Comparison of ENCODE assay signal across 1 cellular context in genomic region chr4:183256756-183257385, GRCh38.
TF ChIP-seq lines count a peak whose summit lies in the region.

No MANE protein-coding gene starts in this region.

TF ChIP-seq in K562, 482 proteins besides CTCF, POLR2A, EP300 and RAD21 (continued from another document and continues in another):
- TF ChIP-seq CHD7 (IDR thresholded peaks at IDR 0.05; ENCODE audit: low read depth, low read length) (no peak), HNRNPH1 (optimal IDR thresholded peaks at IDR 0.05; ENCODE audit: low read depth, low read length) (no peak), KLF6 (CRISPR knock-in tag; IDR thresholded peaks at IDR 0.05; ENCODE audit: borderline replicate concordance) (no peak), MAZ (CRISPR knock-in tag; conservative IDR thresholded peaks at IDR 0.05 in 1 of 2, IDR thresholded peaks at IDR 0.05 in 1 of 2) (peak in 1 of 2 experiments; percentile 45; a peak in 1 of 4 replicates), BACH1 (tag; IDR thresholded peaks at IDR 0.05) (no peak), MEIS2 (IDR thresholded peaks at IDR 0.05; ENCODE audit: partially characterized antibody) (no peak), SRSF9 (IDR thresholded peaks at IDR 0.05; ENCODE audit: borderline replicate concordance, low read depth, low read length) (no peak), ZBTB34 (CRISPR knock-in tag; IDR thresholded peaks at IDR 0.05) (no peak), YY1 (IDR thresholded peaks at IDR 0.05; ENCODE audit: borderline replicate concordance in 1 of 3, control insufficient read depth in 1 of 3, extremely low read depth in 1 of 3, insufficient read depth in 3 of 3, insufficient read length in 1 of 3, insufficient replicate concordance in 2 of 3, low read depth in 1 of 3, low read length in 2 of 3) (peak in 1 of 3 experiments; percentile 19), RFX7 (CRISPR knock-in tag; IDR thresholded peaks at IDR 0.05) (no peak), BCOR (IDR thresholded peaks at IDR 0.05) (no peak), CBX8 (IDR thresholded peaks at IDR 0.05; ENCODE audit: borderline replicate concordance, extremely low read depth, low read depth, low read length, poor library complexity, severe bottlenecking) (no peak), ZNF398 (CRISPR knock-in tag; IDR thresholded peaks at IDR 0.05) (no peak), KHSRP (IDR thresholded peaks at IDR 0.05) (no peak), NCOR1 (IDR thresholded peaks at IDR 0.05) (no peak), SMC3 (conservative IDR thresholded peaks at IDR 0.05; ENCODE audit: insufficient read depth, low read depth, low read length) (peak; percentile 69), TCFL5 (CRISPR knock-in tag; conservative IDR thresholded peaks at IDR 0.05) (no peak), MGA (IDR thresholded peaks at IDR 0.05) (no peak), ZSCAN32 (CRISPR knock-in tag; IDR thresholded peaks at IDR 0.05) (no peak), ZBTB9 (CRISPR knock-in tag; IDR thresholded peaks at IDR 0.05) (no peak), ZBTB17 (CRISPR knock-in tag; IDR thresholded peaks at IDR 0.05) (no peak), ASH1L (IDR thresholded peaks at IDR 0.05; ENCODE audit: borderline replicate concordance, low read depth, partially characterized antibody) (no peak), HDAC8 (tag; IDR thresholded peaks at IDR 0.05) (no peak)
